Comparison of ENCODE assay signal across 8 cellular contexts in the genomic region with DNA sequence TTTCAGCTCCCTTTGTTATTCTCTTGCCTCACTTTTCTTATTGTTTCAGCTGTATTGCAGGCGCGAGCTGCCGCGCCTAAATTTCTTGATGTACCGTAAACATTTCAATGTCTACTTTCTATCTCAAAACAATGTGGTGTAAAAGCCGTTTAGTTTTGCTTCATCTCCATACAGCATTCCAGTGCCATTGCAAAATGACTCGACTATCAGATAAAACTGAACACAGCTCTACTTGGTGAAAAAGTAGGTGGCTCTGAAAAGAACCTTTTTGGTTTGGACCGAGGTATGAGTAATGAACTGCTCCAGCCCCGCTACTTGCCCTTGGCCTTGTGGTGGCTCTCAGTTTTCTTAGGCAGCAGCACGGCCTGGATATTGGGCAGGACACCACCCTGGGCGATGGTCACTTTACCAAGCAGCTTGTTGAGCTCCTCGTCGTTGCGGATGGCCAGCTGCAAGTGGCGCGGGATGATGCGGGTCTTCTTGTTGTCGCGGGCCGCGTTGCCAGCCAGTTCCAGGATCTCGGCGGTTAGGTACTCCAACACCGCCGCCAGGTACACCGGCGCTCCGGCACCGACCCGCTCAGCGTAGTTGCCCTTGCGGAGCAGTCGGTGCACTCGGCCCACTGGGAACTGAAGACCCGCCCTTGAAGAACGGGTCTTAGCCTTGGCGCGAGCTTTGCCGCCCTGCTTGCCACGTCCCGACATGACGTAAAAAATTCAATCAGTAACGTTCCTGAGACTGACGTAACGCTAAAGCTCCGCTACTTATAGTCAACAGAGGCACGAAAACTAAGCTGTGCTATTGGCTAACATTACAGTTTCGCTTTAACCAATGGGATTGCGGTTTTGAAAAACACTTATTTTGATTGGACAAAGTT.
DNase-seq lines count a peak whose midpoint lies in the region; ATAC-seq and TF ChIP-seq lines count a peak whose summit lies in the region.

No MANE protein-coding gene starts in this region.

- peaks cover 0 to 3% (median 1%) of the 10 kb centered on the region in 3 donors for H3K36me3 Mint-ChIP-seq in CD8-positive, alpha-beta memory T cell
- H3K36me3 Mint-ChIP-seq in activated CD4-positive, alpha-beta memory T cell treated with anti-CD3 and anti-CD28 coated beads for 36 hours: peaks cover 1% of the 10 kb centered on the region

- peak; percentile 76 for ATAC-seq in GM19452 (IDR thresholded peaks at IDR 0.05; ENCODE audit: unreplicated experiment)
- peak; percentile 65 for ATAC-seq in HG03558 (IDR thresholded peaks at IDR 0.05; ENCODE audit: extremely low read depth, unreplicated experiment)

- no peaks in the 10 kb centered on the region for H3K9me3 ChIP-seq in CD8-positive, alpha-beta memory T cell (ENCODE audit: low read length)

- POLR2A ChIA-PET in CD8-positive, alpha-beta memory T cell (lab: Charles Lee): interaction anchor here (0.8 to 6.6 kb wide), 44 partner anchors 7 to 1912 kb away, joined by 3 to 245 read pairs (median 6); partner anchors contain the start of genes ZNF184, ZSCAN26 and ZSCAN31
- POLR2A ChIA-PET in activated CD4-positive, alpha-beta memory T cell treated with anti-CD3 and anti-CD28 coated beads for 36 hours (lab: Charles Lee): interaction anchor here (0.6 to 6.9 kb wide), 27 partner anchors 8 to 1817 kb away, joined by 3 to 429 read pairs (median 5); partner anchors contain the start of gene ZSCAN31

- H3K4me3 ChIP-seq in CD8-positive, alpha-beta memory T cell (ENCODE audit: low read length): peak overlapping the region; percentile 71
- H3K4me3 ChIP-seq in lower leg skin (ENCODE audit: low read depth, poor library complexity, severe bottlenecking): peak overlapping the region; percentile 83

- H3K36me3 ChIP-seq in CD8-positive, alpha-beta memory T cell (ENCODE audit: insufficient read depth, low read length): no peaks in the 10 kb centered on the region

- no peaks in the 10 kb centered on the region for H3K27me3 ChIP-seq in CD8-positive, alpha-beta memory T cell (ENCODE audit: insufficient read depth, low read length, poor library complexity, severe bottlenecking)

- no peak overlapping the region for H3K4me3 Mint-ChIP-seq in CD8-positive, alpha-beta memory T cell
- H3K4me3 Mint-ChIP-seq in activated CD4-positive, alpha-beta memory T cell treated with anti-CD3 and anti-CD28 coated beads for 36 hours: no peak overlapping the region

- H3K4me1 Mint-ChIP-seq in CD8-positive, alpha-beta memory T cell: peaks cover 13 to 23% (median 19%) of the 10 kb centered on the region in 3 donors
- H3K4me1 Mint-ChIP-seq in activated CD4-positive, alpha-beta memory T cell treated with anti-CD3 and anti-CD28 coated beads for 36 hours (ENCODE audit: low read depth): peaks cover 23% of the 10 kb centered on the region

- CTCF ChIA-PET in CD8-positive, alpha-beta memory T cell (lab: Charles Lee): interaction anchor here (0.9 to 7.9 kb wide), 23 partner anchors 9 to 1817 kb away, joined by 3 to 168 read pairs (median 4); partner anchors contain the start of gene ZNF184
- CTCF ChIA-PET in activated CD4-positive, alpha-beta memory T cell treated with anti-CD3 and anti-CD28 coated beads for 36 hours (lab: Charles Lee): interaction anchor here (0.8 to 6.7 kb wide), 14 partner anchors 13 to 1000 kb away, joined by 3 to 61 read pairs (median 5); a partner anchor contains a TSS

- H3K27me3 Mint-ChIP-seq in CD8-positive, alpha-beta memory T cell: peaks cover 5 to 13% of the 10 kb centered on the region in 2 donors
- peaks cover 6% of the 10 kb centered on the region for H3K27me3 Mint-ChIP-seq in activated CD4-positive, alpha-beta memory T cell treated with anti-CD3 and anti-CD28 coated beads for 36 hours

- intact Hi-C loops in activated CD4-positive, alpha-beta memory T cell treated with anti-CD3 and anti-CD28 coated beads for 36 hours (cut with micrococcal nuclease): loop anchor here (1.0 to 10.0 kb wide), 11 partner anchors 13 to 1813 kb away; partner anchors contain the start of gene ZNF165
- intact Hi-C loops in lower leg skin (cut with DNase I; ENCODE audit: low total_unique reads): no loop called here

- WGBS in lower leg skin, 2 donors: 0 to 1% methylated on average over 26 to 49 of the region's 49 CpGs

- peak in 1 of 2 donors; percentile 54 for TF ChIP-seq POLR2A in lower leg skin (IDR thresholded peaks at IDR 0.05)

- no peak overlapping the region for H3K27ac Mint-ChIP-seq in CD8-positive, alpha-beta memory T cell
- no peak overlapping the region for H3K27ac Mint-ChIP-seq in activated CD4-positive, alpha-beta memory T cell treated with anti-CD3 and anti-CD28 coated beads for 36 hours

- no peak for TF ChIP-seq CTCF in lower leg skin (IDR thresholded peaks at IDR 0.05)

- peak; percentile 67 to 93 (median 92) for DNase-seq in CD8-positive, alpha-beta memory T cell
- peak; percentile 100 for DNase-seq in NCI-H748 (lab: John Stamatoyannopoulos, UW; ENCODE audit: unreplicated experiment)
- DNase-seq in activated CD4-positive, alpha-beta memory T cell treated with anti-CD3 and anti-CD28 coated beads for 36 hours: peak; percentile 88
- peak; percentile 71 for DNase-seq in effector CD4-positive, alpha-beta T cell
- peak; percentile 86 to 94 for DNase-seq in lower leg skin (ENCODE audit: low spot score in 2 of 2)
- DNase-seq in stimulated activated CD4-positive, alpha-beta T cell treated with anti-CD3 and anti-CD28 coated beads, TNF-alpha, amount 100 ng/mL, for 4 hours (ENCODE audit: low read depth in 3 of 3): peak; percentile 40 to 51 (median 47)

- peaks cover 30% of the 10 kb centered on the region for H3K4me1 ChIP-seq in CD8-positive, alpha-beta memory T cell (ENCODE audit: insufficient read depth, low read length)

- no peaks in the 10 kb centered on the region for H3K9me3 Mint-ChIP-seq in CD8-positive, alpha-beta memory T cell
- no peaks in the 10 kb centered on the region for H3K9me3 Mint-ChIP-seq in activated CD4-positive, alpha-beta memory T cell treated with anti-CD3 and anti-CD28 coated beads for 36 hours

- peak overlapping the region; percentile 99 for H3K27ac ChIP-seq in CD8-positive, alpha-beta memory T cell (ENCODE audit: low read depth, low read length)

Comparison
In these comparisons a context has a peak if more than half of its experiments do, and no peak if none do; other contexts are left out.
1. Peak in every context shown above with its lines: DNase-seq, ATAC-seq, H3K4me3 ChIP-seq and H3K27ac ChIP-seq.
2. DNase-seq: peak in every context shown above with its lines; median percentile 100 in NCI-H748; 92 in CD8-positive, alpha-beta memory T cell; 90 in lower leg skin; 88 in activated CD4-positive, alpha-beta memory T cell treated with anti-CD3 and anti-CD28 coated beads for 36 hours; 71 in effector CD4-positive, alpha-beta T cell; 47 in stimulated activated CD4-positive, alpha-beta T cell treated with anti-CD3 and anti-CD28 coated beads, TNF-alpha, amount 100 ng/mL, for 4 hours.